12 cellular contexts compared by ENCODE assay signal in genomic region chr1:242242983-242243382, GRCh38.
DNase-seq lines count a peak whose midpoint lies in the region; TF ChIP-seq lines count a peak whose summit lies in the region.
"Had no signal": no experiment of that assay in that cellular context is flagged by ENCODE, and none has a peak within 500 bp of the region (broad histone marks: within the 10 kb centered on the region; RNA-seq: fewer than 3 reads in every experiment).

No MANE protein-coding gene starts in this region.

- H3K36me3 ChIP-seq in left ventricle myocardium inferior (no peaks in the 10 kb centered on the region), right atrium auricular region (no peaks in the 10 kb centered on the region), colonic mucosa (no peaks in the 10 kb centered on the region)
- H3K36me3 ChIP-seq: right lobe of liver had no signal

- intact Hi-C loops in left ventricle myocardium inferior (cut with micrococcal nuclease) (no loop called here), colonic mucosa (cut with DNase I) (no loop called here)

- H3K4me1 ChIP-seq in left ventricle myocardium inferior: peaks cover 5% of the 10 kb centered on the region
- no peaks in the 10 kb centered on the region for H3K4me1 ChIP-seq in right atrium auricular region
- H3K4me1 ChIP-seq in colonic mucosa: no peaks in the 10 kb centered on the region
- H3K4me1 ChIP-seq: right lobe of liver had no signal

- H3K27ac ChIP-seq in left ventricle myocardium inferior (replicated peaks) (peak overlapping the region; percentile 24), right atrium auricular region (no peak overlapping the region), colonic mucosa (no peak overlapping the region)
- H3K27ac ChIP-seq: right lobe of liver had no signal

- no peak overlapping the region for H3K9ac ChIP-seq in colonic mucosa (ENCODE audit: low read depth in 2 of 2, low read length in 2 of 2)

- TF ChIP-seq CTCF in left ventricle myocardium inferior (IDR thresholded peaks at IDR 0.05; ENCODE audit: borderline replicate concordance) (no peak), right atrium auricular region (IDR thresholded peaks at IDR 0.05) (no peak), LNCaP clone FGC (IDR thresholded peaks at IDR 0.05; ENCODE audit: control insufficient read depth, extremely low read depth, insufficient read depth) (no peak), colonic mucosa (IDR thresholded peaks at IDR 0.05) (no peak)

- no peaks in the 10 kb centered on the region for H3K27me3 ChIP-seq in left ventricle myocardium inferior (ENCODE audit: low read depth)
- no peaks in the 10 kb centered on the region for H3K27me3 ChIP-seq in right atrium auricular region
- H3K27me3 ChIP-seq in colonic mucosa: no peaks in the 10 kb centered on the region
- H3K27me3 ChIP-seq: right lobe of liver had no signal

- H3K4me3 ChIP-seq in left ventricle myocardium inferior (no peak overlapping the region), right atrium auricular region (no peak overlapping the region), LNCaP clone FGC (ENCODE audit: low read depth, low read length) (no peak overlapping the region), colonic mucosa (no peak overlapping the region)
- H3K4me3 ChIP-seq: right lobe of liver had no signal

- no peaks in the 10 kb centered on the region for H3K9me3 ChIP-seq in left ventricle myocardium inferior (replicated peaks)
- H3K9me3 ChIP-seq in right atrium auricular region: no peaks in the 10 kb centered on the region
- no peaks in the 10 kb centered on the region for H3K9me3 ChIP-seq in colonic mucosa
- H3K9me3 ChIP-seq: right lobe of liver had no signal

- DNase-seq in left ventricle myocardium inferior: no peak
- no peak for DNase-seq in right atrium auricular region (ENCODE audit: low spot score)
- DNase-seq in LNCaP clone FGC (ENCODE audit: low read depth): peak; percentile 74
- DNase-seq in globus pallidus (ENCODE audit: low spot score): peak; percentile 20
- no peak for DNase-seq in colonic mucosa
- DNase-seq in epidermal melanocyte (ENCODE audit: insufficient read length, low spot score): no peak
- DNase-seq in activated T-cell treated with anti-CD3 and anti-CD28 coated beads, Interleukin-2, amount 50 U/mL, for 1 hour: no peak
- no peak for DNase-seq in ureter (ENCODE audit: low spot score)
- DNase-seq: activated CD4-positive, alpha-beta T cell treated with anti-CD3 and anti-CD28 coated beads, Interleukin-2, amount 10 ng/mL, durations not matched to agents 7 days and 5 days; activated gamma-delta T cell treated with Interleukin-2 at 50 U/mL for 16 hours; NCI-H146; right lobe of liver had no signal

Comparison
In these comparisons a context has a peak if more than half of its experiments do, and no peak if none do; other contexts are left out.
1. DNase-seq: peak in LNCaP clone FGC (single experiment) and globus pallidus (single experiment); none in left ventricle myocardium inferior (single experiment), right atrium auricular region (single experiment), colonic mucosa (single experiment), epidermal melanocyte (single experiment), activated T-cell treated with anti-CD3 and anti-CD28 coated beads, Interleukin-2, amount 50 U/mL, for 1 hour (single experiment) and ureter (single experiment).